In genomic region chr1:2311184-2312032, GRCh38 we compare ENCODE assay signal across 8 cellular contexts.
A peak's percentile ranks its signal among the peaks of the same experiment; 100 is the strongest.
DNase-seq lines count a peak whose midpoint lies in the region; ATAC-seq, FAIRE-seq and TF ChIP-seq lines count a peak whose summit lies in the region.

No MANE protein-coding gene starts in this region.

- 43% methylated on average over 8 of the region's 21 CpGs for WGBS in hepatocyte (ENCODE audit: low lambda C conversion rate, missing lambda C conversion rate)

- H3K4me1 Mint-ChIP-seq in T-cell (peaks cover 5 to 21% (median 12%) of the 10 kb centered on the region in 3 donors), astrocyte (ENCODE audit: low read depth, unreplicated experiment) (peaks cover 1% of the 10 kb centered on the region)

- H3K36me3 ChIP-seq in astrocyte (ENCODE audit: insufficient read depth, low read length) (peaks cover 8% of the 10 kb centered on the region), hepatocyte (replicated peaks; ENCODE audit: insufficient read depth, low read depth) (no peaks in the 10 kb centered on the region)

- peaks cover 22% of the 10 kb centered on the region for H3K79me2 ChIP-seq in astrocyte (ENCODE audit: insufficient read depth, low read length)
- peaks cover 5% of the 10 kb centered on the region for H3K79me2 ChIP-seq in hepatocyte

- TF ChIP-seq CTCF in astrocyte (IDR thresholded peaks at IDR 0.05; ENCODE audit: insufficient read depth, low read depth, low read length) (no peak), hepatocyte (IDR thresholded peaks at IDR 0.05; ENCODE audit: poor library complexity) (peak; percentile 41)

- H3K27ac ChIP-seq in astrocyte (ENCODE audit: low read depth, low read length) (no peak overlapping the region), hepatocyte (peak overlapping the region; percentile 99)

- H3K27ac Mint-ChIP-seq in T-cell (peak overlapping the region; percentile 15 to 69), astrocyte (ENCODE audit: unreplicated experiment) (no peak overlapping the region)

- H3K27me3 ChIP-seq in astrocyte (ENCODE audit: insufficient read depth, low read length) (no peaks in the 10 kb centered on the region), hepatocyte (no peaks in the 10 kb centered on the region)

- FAIRE-seq in astrocyte (lab: Jason Lieb, UNC) = no peak

- H3K4me3 ChIP-seq in astrocyte (ENCODE audit: insufficient read depth, low read depth, low read length) (no peak overlapping the region), hepatocyte (no peak overlapping the region)

- peak; percentile 39 to 51 (median 44) for ATAC-seq in T-cell (replicated peaks in 1 of 4)
- ATAC-seq in HG03571 (IDR thresholded peaks at IDR 0.05; ENCODE audit: unreplicated experiment) = no peak
- ATAC-seq in GM18520 (IDR thresholded peaks at IDR 0.05; ENCODE audit: unreplicated experiment) = no peak

- no peaks in the 10 kb centered on the region for H3K9me2 ChIP-seq in hepatocyte (replicated peaks; ENCODE audit: insufficient read depth)

- H4K20me1 ChIP-seq in astrocyte (ENCODE audit: insufficient read depth, low read length) = peaks cover 29% of the 10 kb centered on the region
- no peaks in the 10 kb centered on the region for H4K20me1 ChIP-seq in hepatocyte (ENCODE audit: insufficient read depth, poor library complexity, severe bottlenecking)

- H3K9me3 ChIP-seq in astrocyte (ENCODE audit: insufficient read depth, low read depth, low read length) (no peaks in the 10 kb centered on the region), hepatocyte (ENCODE audit: low read depth) (no peaks in the 10 kb centered on the region)

- H3K4me2 ChIP-seq in astrocyte (ENCODE audit: low read length) (no peak overlapping the region), hepatocyte (peak overlapping the region; percentile 25)

- H2AFZ ChIP-seq in astrocyte (ENCODE audit: low read depth, low read length) = no peak overlapping the region
- no peak overlapping the region for H2AFZ ChIP-seq in hepatocyte

- DNase-seq in AG20443 (ENCODE audit: low spot score) (peak; percentile 79), HCEC 1CT (peak; percentile 41), T-cell (peak in 32 of 34 experiments; percentile 41 to 72 (median 59)), astrocyte (ENCODE audit: low read depth) (peak; percentile 32), hepatocyte (ENCODE audit: low spot score) (peak; percentile 88)
- DNase-seq in stimulated activated CD4-positive, alpha-beta T cell treated with anti-CD3 and anti-CD28 coated beads, Interleukin-15, amount 100 ng/mL, for 24 hours = peak; percentile 72

- H3K4me1 ChIP-seq in astrocyte (ENCODE audit: insufficient read depth, low read length) = peaks cover 12% of the 10 kb centered on the region
- peaks cover 36% of the 10 kb centered on the region for H3K4me1 ChIP-seq in hepatocyte (ENCODE audit: insufficient read depth)

- CTCF ChIA-PET in T-cell (lab: Charles Lee) = interaction anchor here in 1 of 2 donors (0.6 to 1.2 kb wide), 3 partner anchors 10 to 116 kb away, joined by 3 to 4 read pairs (median 4); partner anchors contain the start of gene FAAP20

- H3K9ac ChIP-seq in astrocyte (ENCODE audit: low read length) = no peak overlapping the region

- H3K27me3 Mint-ChIP-seq in T-cell (no peaks in the 10 kb centered on the region), astrocyte (ENCODE audit: low read depth, unreplicated experiment) (no peaks in the 10 kb centered on the region)

- H3K9me3 Mint-ChIP-seq in T-cell (no peaks in the 10 kb centered on the region), astrocyte (ENCODE audit: unreplicated experiment) (no peaks in the 10 kb centered on the region)

- H3K4me3 Mint-ChIP-seq in T-cell (no peak overlapping the region), astrocyte (ENCODE audit: unreplicated experiment) (no peak overlapping the region)

- POLR2A ChIA-PET in T-cell (lab: Charles Lee) = interaction anchor here (0.7 to 1.0 kb wide), 2 partner anchors 10 to 81 kb away, joined by 3 read pairs; no protein-coding TSS in a partner anchor

- H3K36me3 Mint-ChIP-seq in T-cell = peaks cover 21% of the 10 kb centered on the region
- peaks cover 7% of the 10 kb centered on the region for H3K36me3 Mint-ChIP-seq in astrocyte (ENCODE audit: low read depth, unreplicated experiment)

Comparison
In these comparisons a context has a peak if more than half of its experiments do, and no peak if none do; other contexts are left out.
1. DNase-seq: peak in every context shown above with its lines; median percentile 88 in hepatocyte; 79 in AG20443; 72 in stimulated activated CD4-positive, alpha-beta T cell treated with anti-CD3 and anti-CD28 coated beads, Interleukin-15, amount 100 ng/mL, for 24 hours; 59 in T-cell; 41 in HCEC 1CT; 32 in astrocyte.
2. ATAC-seq: peak in T-cell (4 of 4); none in HG03571 (single experiment) and GM18520 (single experiment).